7 cellular contexts compared by ENCODE assay signal in the genomic region with DNA sequence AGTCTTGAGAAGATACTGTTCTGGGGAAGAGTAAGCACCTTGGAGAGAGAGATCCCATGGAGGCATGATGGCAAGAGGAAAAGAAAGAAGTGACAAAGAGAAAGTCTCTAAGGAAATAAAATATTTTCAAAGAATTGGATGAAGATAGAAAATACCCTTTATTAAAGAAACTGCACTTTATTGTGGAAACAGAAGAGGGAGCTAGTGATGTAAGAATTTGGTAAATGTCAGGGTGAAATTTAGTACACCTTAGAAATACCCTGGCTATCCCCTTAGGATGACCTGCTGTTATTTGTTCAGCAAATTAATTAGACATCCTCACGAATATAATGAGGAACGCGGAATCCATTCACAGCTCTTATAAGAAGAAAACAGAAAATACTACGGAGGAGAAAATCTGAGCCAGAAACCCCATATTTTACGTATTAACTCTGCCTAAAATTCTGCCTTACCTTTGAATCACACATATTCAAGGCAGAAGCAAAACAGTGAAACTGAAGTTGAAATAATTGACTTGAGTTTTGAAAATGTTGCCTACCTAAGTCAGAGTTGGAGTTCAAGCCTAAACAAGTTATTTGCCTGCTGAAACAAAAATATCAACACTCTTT.
A peak's percentile ranks its signal among the peaks of the same experiment; 100 is the strongest.
DNase-seq lines count a peak whose midpoint lies in the region; ATAC-seq and TF ChIP-seq lines count a peak whose summit lies in the region.

No MANE protein-coding gene starts in this region.

- no peaks in the 10 kb centered on the region for H3K79me1 ChIP-seq in neuronal stem cell (ENCODE audit: low read depth, low read length)

- TF ChIP-seq CTCF in GM13976 (IDR thresholded peaks at IDR 0.05; ENCODE audit: borderline replicate concordance, control extremely low read depth, extremely low read depth, insufficient read depth, missing control alignments), result peak; percentile 41
- TF ChIP-seq CTCF in choroid plexus epithelial cell (conservative IDR thresholded peaks at IDR 0.05; ENCODE audit: low read depth, low read length), result peak; percentile 59

- H3K9ac ChIP-seq in neuronal stem cell (ENCODE audit: low read depth, low read length, poor library complexity), result no peak overlapping the region

- WGBS in neuronal stem cell (ENCODE audit: extremely low coverage in 2 of 2, insufficient read length in 2 of 2, insufficient replicate concordance in 1 of 2), 2 donors, result no CpG with 5 or more reads among the region's 5 CpGs

- in situ Hi-C loops in GM13976 (cut with MboI; ENCODE audit: low sequenced_read_pairs, unreplicated experiment), result no loop called here

- H3K4ac ChIP-seq in neuronal stem cell (ENCODE audit: low read length), result no peak overlapping the region

- H3K36me3 ChIP-seq in neuronal stem cell (replicated peaks in 1 of 2; ENCODE audit: control insufficient read depth in 2 of 2, insufficient read depth in 2 of 2, low read length in 2 of 2), result no peaks in the 10 kb centered on the region

- no peak overlapping the region for H3K23ac ChIP-seq in neuronal stem cell (ENCODE audit: low read depth, low read length, poor library complexity)

- H3K27me3 ChIP-seq in neuronal stem cell (ENCODE audit: control insufficient read depth in 3 of 3, insufficient read depth in 3 of 3, low read depth in 1 of 3, low read length in 3 of 3), result no peaks in the 10 kb centered on the region

- no peaks in the 10 kb centered on the region for H3K4me1 ChIP-seq in neuronal stem cell (ENCODE audit: control insufficient read depth in 2 of 2, insufficient read depth in 1 of 2, low read depth in 1 of 2, low read length in 2 of 2)

- H2BK12ac ChIP-seq in neuronal stem cell (ENCODE audit: low read length), result no peak overlapping the region

- peak; percentile 18 for DNase-seq in GM13976 (ENCODE audit: low spot score)
- DNase-seq in NCI-H1694 (lab: John Stamatoyannopoulos, UW), result peak; percentile 28
- DNase-seq in choroid plexus epithelial cell (ENCODE audit: low read depth), result peak; percentile 57
- DNase-seq in neuronal stem cell (ENCODE audit: low spot score), result peak; percentile 6
- no peak for DNase-seq in activated CD8-positive, alpha-beta memory T cell treated with anti-CD3 and anti-CD28 coated beads, Interleukin-2, amount 50 U/mL, for 4 hours
- no peak for DNase-seq in DMS79 (lab: John Stamatoyannopoulos, UW)

- H2BK15ac ChIP-seq in neuronal stem cell (ENCODE audit: low read length), result no peak overlapping the region

- H3K9me3 ChIP-seq in neuronal stem cell (replicated peaks in 1 of 2; ENCODE audit: control insufficient read depth in 2 of 2, insufficient read depth in 1 of 2, low read depth in 1 of 2, low read length in 2 of 2), result peaks cover 0 to 18% of the 10 kb centered on the region in 2 donors

- no peak overlapping the region for H4K91ac ChIP-seq in neuronal stem cell (ENCODE audit: low read depth, low read length, poor library complexity)

- no peak overlapping the region for H3K4me2 ChIP-seq in neuronal stem cell (ENCODE audit: insufficient read depth, low read length, poor library complexity, severe bottlenecking)

- H3K14ac ChIP-seq in neuronal stem cell (ENCODE audit: low read length), result no peak overlapping the region

- no peak overlapping the region for H2AFZ ChIP-seq in neuronal stem cell (ENCODE audit: low read length)

- no peak overlapping the region for H3K18ac ChIP-seq in neuronal stem cell (ENCODE audit: low read length)

- H2BK5ac ChIP-seq in neuronal stem cell (ENCODE audit: low read length), result no peak overlapping the region

- no peak overlapping the region for H2BK120ac ChIP-seq in neuronal stem cell (ENCODE audit: low read depth, low read length)

- H3K27ac ChIP-seq in neuronal stem cell (replicated peaks; ENCODE audit: low read length), result no peak overlapping the region

- no peak overlapping the region for H4K8ac ChIP-seq in neuronal stem cell (ENCODE audit: low read depth, low read length)

- H2AK5ac ChIP-seq in neuronal stem cell (ENCODE audit: low read depth, low read length), result no peak overlapping the region

- H3K4me3 ChIP-seq in choroid plexus epithelial cell (ENCODE audit: low read depth, low read length) (no peak overlapping the region), neuronal stem cell (ENCODE audit: low read length in 2 of 2) (no peak overlapping the region)

- ATAC-seq in GM18867 (IDR thresholded peaks at IDR 0.05; ENCODE audit: unreplicated experiment), result no peak

Comparison
In these comparisons a context has a peak if more than half of its experiments do, and no peak if none do; other contexts are left out.
1. DNase-seq: peak in GM13976 (single experiment), NCI-H1694 (single experiment), choroid plexus epithelial cell (single experiment) and neuronal stem cell (single experiment); none in activated CD8-positive, alpha-beta memory T cell treated with anti-CD3 and anti-CD28 coated beads, Interleukin-2, amount 50 U/mL, for 4 hours (single experiment) and DMS79 (single experiment).